ENCODE assay signal across 18 cellular contexts in the genomic region with DNA sequence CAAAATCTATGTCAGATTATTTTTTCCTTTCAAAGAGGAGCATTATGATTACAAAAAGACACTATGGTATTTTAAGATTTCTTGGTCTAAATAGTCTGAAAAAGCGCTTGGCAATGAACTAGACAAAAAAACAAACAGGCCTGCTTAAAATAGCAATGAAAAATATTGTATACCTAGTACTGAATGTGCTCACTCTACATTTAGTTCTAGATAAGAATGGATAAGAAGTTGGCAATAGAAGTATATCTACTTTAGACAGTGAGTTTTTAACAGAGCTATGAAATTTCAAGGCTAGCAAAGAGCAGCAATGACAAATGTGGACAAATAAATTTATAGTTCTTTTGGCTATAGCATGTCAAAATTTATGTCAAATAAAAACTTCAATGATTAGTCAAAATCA. TPM values are rescaled to one million over a fixed set of nuclear protein-coding genes. Genes with fewer than 3 reads are reported as not detected.
DNase-seq lines count a peak whose midpoint lies in the region; ATAC-seq, FAIRE-seq and TF ChIP-seq lines count a peak whose summit lies in the region.
"Had no signal": no experiment of that assay in that cellular context is flagged by ENCODE, and none has a peak within 500 bp of the region (broad histone marks: within the 10 kb centered on the region; RNA-seq: fewer than 3 reads in every experiment).

No MANE protein-coding gene starts in this region.

- no peak overlapping the region for H3K4me3 ChIP-seq in K562
- no peak overlapping the region for H3K4me3 ChIP-seq in right atrium auricular region
- H3K4me3 ChIP-seq: GM12878, HAP-1 had no signal

- no peak for TF ChIP-seq EP300 in K562 (IDR thresholded peaks at IDR 0.05; ENCODE audit: low read length)

- intact Hi-C loops in K562 (cut with micrococcal nuclease) (no loop called here), Right ventricle myocardium superior (cut with DNase I) (no loop called here)

- H3K27me3 ChIP-seq in K562 (ENCODE audit: control insufficient read depth in 2 of 2, insufficient read depth in 2 of 2, low read length in 2 of 2) (no peaks in the 10 kb centered on the region), right atrium auricular region (no peaks in the 10 kb centered on the region)

- no peak for TF ChIP-seq POLR2A in K562 (conservative IDR thresholded peaks at IDR 0.05)

- H4K20me1 ChIP-seq in K562 (replicated peaks; ENCODE audit: control insufficient read depth, insufficient read depth, low read length): no peaks in the 10 kb centered on the region

- peaks cover 23% of the 10 kb centered on the region for H3K36me3 Mint-ChIP-seq in T-helper 2 cell treated with Interferon-gamma antibody and Interleukin-4, amounts not matched to agents 5 μg/mL and 100 μg/mL, for 36 hours (ENCODE audit: low read depth)

- no peaks in the 10 kb centered on the region for H3K79me2 ChIP-seq in K562 (ENCODE audit: control insufficient read depth, insufficient read depth, low read length)

- H2AFZ ChIP-seq in K562 (ENCODE audit: low read depth, low read length): no peak overlapping the region

- no peak for TF ChIP-seq CTCF in K562 (IDR thresholded peaks at IDR 0.05 in 2 of 3, conservative IDR thresholded peaks at IDR 0.05 in 1 of 3; ENCODE audit: insufficient read depth in 2 of 3, low read depth in 1 of 3, low read length in 3 of 3)
- TF ChIP-seq CTCF in right atrium auricular region (IDR thresholded peaks at IDR 0.05): no peak

- H3K36me3 ChIP-seq in K562 (ENCODE audit: control insufficient read depth, insufficient read depth, low read length): no peaks in the 10 kb centered on the region; the same call in 2 of the 3 replicates
- H3K36me3 ChIP-seq in right atrium auricular region: peaks cover 6% of the 10 kb centered on the region
- H3K36me3 ChIP-seq: HAP-1 had no signal

- H3K4me1 ChIP-seq in K562 (replicated peaks in 1 of 2; ENCODE audit: control insufficient read depth in 2 of 2, insufficient read depth in 2 of 2, low read length in 2 of 2) (peaks cover 0 to 10% of the 10 kb centered on the region in 2 experiments; a peak in 2 of 5 replicates), right atrium auricular region (peaks cover 0 to 11% of the 10 kb centered on the region in 2 donors)
- H3K4me1 ChIP-seq: HAP-1 had no signal

- POLR2A ChIA-PET in K562 (lab: Yijun Ruan, JAX): interaction anchor here (1.7 kb wide), 1 partner anchor 15 kb away, joined by 5 read pairs; no protein-coding TSS in a partner anchor

- no peaks in the 10 kb centered on the region for H3K9me3 ChIP-seq in K562 (replicated peaks; ENCODE audit: control insufficient read depth, insufficient read depth, low read depth, low read length)
- H3K9me3 ChIP-seq in right atrium auricular region: no peaks in the 10 kb centered on the region
- H3K9me3 ChIP-seq: HAP-1 had no signal

- no peak overlapping the region for H3K4me3 Mint-ChIP-seq in T-helper 2 cell treated with Interferon-gamma antibody and Interleukin-4, amounts not matched to agents 5 μg/mL and 100 μg/mL, for 36 hours
- H3K4me3 Mint-ChIP-seq: B cell; CD4-positive, alpha-beta T cell had no signal

- peak; percentile 42 for FAIRE-seq in K562 (lab: Jason Lieb, UNC)
- FAIRE-seq: A204.1, GM12878, GM19239, H1, HepG2, HTR-8/SVneo had no signal

- 33% methylated on average over 1 of the region's 1 CpG for WGBS in K562 (ENCODE audit: insufficient coverage, low coverage, missing lambda C conversion rate)

- H3K4me1 Mint-ChIP-seq in T-helper 2 cell treated with Interferon-gamma antibody and Interleukin-4, amounts not matched to agents 5 μg/mL and 100 μg/mL, for 36 hours (ENCODE audit: low read depth): no peaks in the 10 kb centered on the region
- H3K4me1 Mint-ChIP-seq: B cell had no signal

- H3K4me2 ChIP-seq in K562 (ENCODE audit: insufficient read depth, low read length): no peak overlapping the region

- no peaks in the 10 kb centered on the region for H3K9me1 ChIP-seq in K562 (ENCODE audit: control insufficient read depth, insufficient read depth, low read length)

- CTCF ChIA-PET in K562 (lab: Yijun Ruan, JAX; ENCODE audit: low intra/inter-chr PET ratio): interaction anchor here (0.7 kb wide), 1 partner anchor 546 kb away, joined by 3 read pairs; no protein-coding TSS in a partner anchor

- no peak for DNase-seq in K562 (ENCODE audit: extremely low read depth in 1 of 4, low spot score in 3 of 4)
- DNase-seq in Right ventricle myocardium superior: no peak
- DNase-seq in right atrium auricular region (ENCODE audit: low spot score): no peak
- no peak for DNase-seq in nucleus accumbens (lab: John Stamatoyannopoulos, UW)
- no peak for DNase-seq in NCI-H2227 treated with DMSO at 0.1 percent for 48 hours (lab: John Stamatoyannopoulos, UW)
- no peak for DNase-seq in T-helper 2 cell treated with Interferon-gamma antibody and Interleukin-4, amounts not matched to agents 5 μg/mL and 100 μg/mL, for 36 hours (ENCODE audit: low spot score)
- DNase-seq: C1 segment of cervical spinal cord; CD4-positive, alpha-beta T cell; DMS79 had no signal

- 0 out of 3 replicates have a peak, but pooled peaks have one; percentile 13 for ATAC-seq in K562
- ATAC-seq in Right ventricle myocardium superior (ENCODE audit: poor library complexity): peak; percentile 84
- no peak for ATAC-seq in GM18520 (IDR thresholded peaks at IDR 0.05; ENCODE audit: unreplicated experiment)
- ATAC-seq: GM12878, HepG2 had no signal

- no peak for TF ChIP-seq RAD21 in K562 (CRISPR knock-in tag; conservative IDR thresholded peaks at IDR 0.05 in 1 of 2, IDR thresholded peaks at IDR 0.05 in 1 of 2)

- no TSS peak for BruUV-seq in K562 (replicated peaks; lab: Mats Ljungman, UMichigan)

- H3K27ac Mint-ChIP-seq in T-helper 2 cell treated with Interferon-gamma antibody and Interleukin-4, amounts not matched to agents 5 μg/mL and 100 μg/mL, for 36 hours: no peak overlapping the region
- H3K27ac Mint-ChIP-seq: B cell; CD4-positive, alpha-beta T cell had no signal

- no peaks in the 10 kb centered on the region for H3K27me3 Mint-ChIP-seq in T-helper 2 cell treated with Interferon-gamma antibody and Interleukin-4, amounts not matched to agents 5 μg/mL and 100 μg/mL, for 36 hours (ENCODE audit: low read depth)
- H3K27me3 Mint-ChIP-seq: B cell; CD4-positive, alpha-beta T cell had no signal

- in situ Hi-C loops in K562 (cut with MboI): no loop called here

- H3K9ac ChIP-seq in K562 (ENCODE audit: insufficient read depth in 1 of 2, low read depth in 2 of 2, low read length in 2 of 2): no peak overlapping the region

- H3K27ac ChIP-seq in K562 (ENCODE audit: extremely low read depth, low read depth, low read length) (no peak overlapping the region), right atrium auricular region (peak overlapping the region; percentile 23 to 64)

- H3K9me3 Mint-ChIP-seq in T-helper 2 cell treated with Interferon-gamma antibody and Interleukin-4, amounts not matched to agents 5 μg/mL and 100 μg/mL, for 36 hours: no peaks in the 10 kb centered on the region
- H3K9me3 Mint-ChIP-seq: CD4-positive, alpha-beta T cell had no signal

TF ChIP-seq in K562, 482 proteins besides CTCF, POLR2A, EP300 and RAD21 (continues in another document):
- TF ChIP-seq COPS2 (conservative IDR thresholded peaks at IDR 0.05): no peak
- TF ChIP-seq ETV1 (tag; conservative IDR thresholded peaks at IDR 0.05; ENCODE audit: low read depth): no peak

RNA-seq across cellular contexts. Expression of a gene that starts 26.2 kb away (rescaled TPM):
- 6.1 and 25.6 TPM in 2 replicates for total RNA-seq in K562 (2011; cell fraction: chromatin; rRNA removed; ENCODE audit: low replicate concordance)
- 2.8 and 6.7 TPM in 2 replicates for total RNA-seq in K562 (2011; cell fraction: nucleolus; rRNA removed)
- total RNA-seq in K562 (2011; cell fraction: nucleoplasm; rRNA removed): 6.5 and 10.2 TPM in 2 replicates
- total RNA-seq in K562 (2014; rRNA removed) (2.4 and 2.6 TPM in 2 replicates), K562 (2014; rRNA removed; fragmentation: Illumina TruSeq; extraction: Trizol) (9.4 and 11.0 TPM in 2 replicates), K562 (2015; rRNA removed; fragmentation: Illumina TruSeq; extraction: Trizol) (6.7 and 6.8 TPM in 2 replicates), K562 (2021) (7.8 TPM in 2 replicates), Right ventricle myocardium superior (16.2 TPM), right atrium auricular region (1 to 10 TPM; 5.0 to 8.9 TPM)
- polyA plus RNA-seq in K562 (2011; rRNA removed) (8.3 and 9.8 TPM in 2 replicates), K562 (2014; fragmentation: Illumina TruSeq; extraction: Trizol) (5.3 and 6.2 TPM in 2 replicates), K562 (2014; fragmentation: Nextera tagmentation; extraction: Ambion mirVana) (1 to 10 TPM; 9.2 TPM), K562 (2014; rRNA removed) (6.2 and 8.8 TPM in 2 replicates)
- 0.75 and 1.7 TPM in 2 replicates for polyA plus RNA-seq in K562 (2011; cell fraction: cytosol; rRNA removed)
- polyA plus RNA-seq in K562 (2011; cell fraction: nucleus; rRNA removed): 2.6 and 4.8 TPM in 2 replicates
- polyA plus RNA-seq in K562 (2012): 4.7 and 6.1 TPM in 2 replicates
- polyA minus RNA-seq in K562 (2011; rRNA and poly(A)+ RNA removed): 8.6 and 12.1 TPM in 2 replicates
- 1.4 and 3.8 TPM in 2 replicates for polyA minus RNA-seq in K562 (2011; cell fraction: cytosol; rRNA and poly(A)+ RNA removed)
- polyA minus RNA-seq in K562 (2011; cell fraction: nucleus; rRNA and poly(A)+ RNA removed): 8.6 and 17.8 TPM in 2 replicates

RNA-seq across cellular contexts. Expression of a gene that starts 26.4 kb away (rescaled TPM):
- 42.4 and 184 TPM in 2 replicates for total RNA-seq in K562 (2011; cell fraction: chromatin; rRNA removed; ENCODE audit: low replicate concordance)
- total RNA-seq in K562 (2011; cell fraction: nucleolus; rRNA removed): 19.2 and 28.4 TPM in 2 replicates
- total RNA-seq in K562 (2011; cell fraction: nucleoplasm; rRNA removed): 39.8 and 51.8 TPM in 2 replicates
- total RNA-seq in K562 (2014; rRNA removed): 50.6 and 63.2 TPM in 2 replicates
- total RNA-seq in K562 (2014; rRNA removed; fragmentation: Illumina TruSeq; extraction: Trizol): 150 and 177 TPM in 2 replicates
- 135 and 146 TPM in 2 replicates for total RNA-seq in K562 (2015; rRNA removed; fragmentation: Illumina TruSeq; extraction: Trizol)
- 116 and 134 TPM in 2 replicates for total RNA-seq in K562 (2021)
- polyA plus RNA-seq in K562 (2011; rRNA removed): 90.2 and 107 TPM in 2 replicates
- 16.2 and 34.8 TPM in 2 replicates for polyA plus RNA-seq in K562 (2011; cell fraction: cytosol; rRNA removed)
- 40.6 and 64.8 TPM in 2 replicates for polyA plus RNA-seq in K562 (2011; cell fraction: nucleus; rRNA removed)
- polyA plus RNA-seq in K562 (2012): 50.5 and 69.4 TPM in 2 replicates
- 80.9 and 99.1 TPM in 2 replicates for polyA plus RNA-seq in K562 (2014; fragmentation: Illumina TruSeq; extraction: Trizol)
- 10 to 100 TPM; 66.1 to 76.5 TPM for polyA plus RNA-seq in K562 (2014; fragmentation: Nextera tagmentation; extraction: Ambion mirVana)
- 39.4 and 42.7 TPM in 2 replicates for polyA plus RNA-seq in K562 (2014; rRNA removed)
- polyA minus RNA-seq in K562 (2011; rRNA and poly(A)+ RNA removed): 203 and 248 TPM in 2 replicates
- polyA minus RNA-seq in K562 (2011; cell fraction: cytosol; rRNA and poly(A)+ RNA removed): 63.3 and 63.7 TPM in 2 replicates
- polyA minus RNA-seq in K562 (2011; cell fraction: nucleus; rRNA and poly(A)+ RNA removed): 78.6 and 162 TPM in 2 replicates
- total RNA-seq in Right ventricle myocardium superior: 43.9 TPM
- total RNA-seq in right atrium auricular region: 10 to 100 TPM; 17.9 to 37.5 TPM
